ENCODE assay signal across 20 cellular contexts in genomic region chr6:104630522-104630921, GRCh38.
A peak's percentile ranks its signal among the peaks of the same experiment; 100 is the strongest.
DNase-seq lines count a peak whose midpoint lies in the region; TF ChIP-seq lines count a peak whose summit lies in the region.
"Had no signal": no experiment of that assay in that cellular context is flagged by ENCODE, and none has a peak within 500 bp of the region (broad histone marks: within the 10 kb centered on the region; RNA-seq: fewer than 3 reads in every experiment).

No MANE protein-coding gene starts in this region.

- H4K20me1 ChIP-seq in mammary epithelial cell (ENCODE audit: insufficient read depth, low read length) (no peaks in the 10 kb centered on the region), OCI-LY7 (ENCODE audit: insufficient read depth, low read length) (no peaks in the 10 kb centered on the region)
- H4K20me1 ChIP-seq: BLaER1 had no signal

- no peak overlapping the region for H3K4me3 ChIP-seq in mammary epithelial cell (replicated peaks in 1 of 3; ENCODE audit: insufficient read depth in 1 of 3, low read depth in 2 of 3, low read length in 3 of 3)
- H3K4me3 ChIP-seq in OCI-LY7 (ENCODE audit: low read depth, low read length, poor library complexity, severe bottlenecking): peak overlapping the region; percentile 8
- no peak overlapping the region for H3K4me3 ChIP-seq in mesendoderm (ENCODE audit: low read length)
- no peak overlapping the region for H3K4me3 ChIP-seq in uterus
- no peak overlapping the region for H3K4me3 ChIP-seq in tibial artery
- H3K4me3 ChIP-seq: A549, BLaER1, GM12878, GM23248 had no signal

- BruUV-seq in MCF 10A (replicated peaks; lab: Mats Ljungman, UMichigan): no TSS peak
- BruUV-seq in mammary epithelial cell (replicated peaks; lab: Mats Ljungman, UMichigan): no TSS peak
- BruUV-seq in OCI-LY7 (replicated peaks; lab: Mats Ljungman, UMichigan): no TSS peak

- H3K9me3 Mint-ChIP-seq in MCF 10A (ENCODE audit: unreplicated experiment) (no peaks in the 10 kb centered on the region), nephron progenitor cell (no peaks in the 10 kb centered on the region)
- H3K9me3 Mint-ChIP-seq: CD4-positive, alpha-beta memory T cell; HFFc6 had no signal

- H4K8ac ChIP-seq in mesendoderm (ENCODE audit: low read depth, low read length): no peak overlapping the region

- no peak overlapping the region for H3K18ac ChIP-seq in mesendoderm (ENCODE audit: low read length)

- dilution Hi-C loops in mammary epithelial cell (cut with HindIII; ENCODE audit: low sequenced_read_pairs): no loop called here

- H2AK5ac ChIP-seq in mesendoderm (ENCODE audit: low read length): no peak overlapping the region

- H2AFZ ChIP-seq in mammary epithelial cell (ENCODE audit: low read depth, low read length): no peak overlapping the region
- H2AFZ ChIP-seq in OCI-LY7 (ENCODE audit: low read length): peak overlapping the region; percentile 84
- H2AFZ ChIP-seq: GM23248 had no signal

- in situ Hi-C loops in mammary epithelial cell (cut with MboI; ENCODE audit: low sequenced_read_pairs in 2 of 2): no loop called here

- H3K27ac ChIP-seq in mammary epithelial cell (ENCODE audit: insufficient read depth, low read depth, low read length) (no peak overlapping the region), OCI-LY7 (ENCODE audit: low read depth, low read length, poor library complexity, severe bottlenecking) (peak overlapping the region; percentile 66), mesendoderm (ENCODE audit: low read depth, low read length) (no peak overlapping the region), uterus (peak overlapping the region; percentile 24 to 59), tibial artery (no peak overlapping the region)
- H3K27ac ChIP-seq: 22Rv1, A549, BLaER1, GM23248, HL-60 had no signal

- intact Hi-C loops in MCF 10A (cut with micrococcal nuclease): no loop called here
- intact Hi-C loops in mammary epithelial cell (cut with micrococcal nuclease): no loop called here
- intact Hi-C loops in OCI-LY7 (cut with micrococcal nuclease; ENCODE audit: unreplicated experiment): no loop called here
- intact Hi-C loops in uterus (cut with DNase I; ENCODE audit: low total_unique reads): no loop called here
- intact Hi-C loops in tibial artery (cut with DNase I; ENCODE audit: low total_unique reads): no loop called here

- H3K4me1 Mint-ChIP-seq in MCF 10A (ENCODE audit: insufficient read depth, unreplicated experiment) (peaks cover 37% of the 10 kb centered on the region), nephron progenitor cell (no peaks in the 10 kb centered on the region)
- H3K4me1 Mint-ChIP-seq: CD14-positive monocyte; CD4-positive, alpha-beta memory T cell had no signal

- no peak overlapping the region for H3K56ac ChIP-seq in mesendoderm (ENCODE audit: low read length)

- H3K23ac ChIP-seq in mesendoderm (ENCODE audit: low read length): no peak overlapping the region

- peaks cover 8% of the 10 kb centered on the region for H3K4me1 ChIP-seq in mammary epithelial cell (ENCODE audit: insufficient read depth, low read length)
- peaks cover 30% of the 10 kb centered on the region for H3K4me1 ChIP-seq in OCI-LY7 (ENCODE audit: insufficient read depth, low read length, poor library complexity, severe bottlenecking)
- peaks cover 2% of the 10 kb centered on the region for H3K4me1 ChIP-seq in mesendoderm (ENCODE audit: control insufficient read depth, low read depth, low read length)
- no peaks in the 10 kb centered on the region for H3K4me1 ChIP-seq in uterus
- H3K4me1 ChIP-seq in tibial artery: peaks cover 0 to 6% (median 0%) of the 10 kb centered on the region in 4 donors
- H3K4me1 ChIP-seq: A549, BLaER1 had no signal

- POLR2A ChIA-PET in MCF 10A (lab: Yijun Ruan, JAX) (interaction anchor here (1.5 kb wide), 1 partner anchor 9 kb away, joined by 6 read pairs; no protein-coding TSS in a partner anchor), OCI-LY7 (lab: Charles Lee) (interaction anchor here (0.8 to 1.8 kb wide), 4 partner anchors 9 to 54 kb away, joined by 3 to 10 read pairs (median 4); no protein-coding TSS in a partner anchor)

- H3K4me3 Mint-ChIP-seq in MCF 10A (ENCODE audit: unreplicated experiment) (no peak overlapping the region), nephron progenitor cell (no peak overlapping the region)
- H3K4me3 Mint-ChIP-seq: CD14-positive monocyte; CD4-positive, alpha-beta memory T cell; HFFc6 had no signal

- H3K9me3 ChIP-seq in mammary epithelial cell (replicated peaks; ENCODE audit: insufficient read depth, low read length) (no peaks in the 10 kb centered on the region), OCI-LY7 (ENCODE audit: low read length) (peaks cover 23% of the 10 kb centered on the region), uterus (no peaks in the 10 kb centered on the region), tibial artery (no peaks in the 10 kb centered on the region)
- H3K9me3 ChIP-seq: A549 had no signal

- H3K36me3 Mint-ChIP-seq in MCF 10A (ENCODE audit: insufficient read depth, unreplicated experiment) (no peaks in the 10 kb centered on the region), nephron progenitor cell (ENCODE audit: low read depth) (no peaks in the 10 kb centered on the region)
- H3K36me3 Mint-ChIP-seq: CD4-positive, alpha-beta memory T cell had no signal

- no peak overlapping the region for H2BK120ac ChIP-seq in mesendoderm (ENCODE audit: low read depth, low read length)

- no peaks in the 10 kb centered on the region for H3K79me2 ChIP-seq in mammary epithelial cell (ENCODE audit: insufficient read depth, low read length)
- no peaks in the 10 kb centered on the region for H3K79me2 ChIP-seq in OCI-LY7 (ENCODE audit: insufficient read depth, low read depth, low read length)
- no peaks in the 10 kb centered on the region for H3K79me2 ChIP-seq in mesendoderm (ENCODE audit: control insufficient read depth, insufficient read depth, low read length)

- no peaks in the 10 kb centered on the region for H3K36me3 ChIP-seq in mammary epithelial cell (ENCODE audit: insufficient read depth, low read length)
- peaks cover 20% of the 10 kb centered on the region for H3K36me3 ChIP-seq in OCI-LY7 (ENCODE audit: insufficient read depth, low read length)
- no peaks in the 10 kb centered on the region for H3K36me3 ChIP-seq in mesendoderm (ENCODE audit: control insufficient read depth, insufficient read depth, low read length)
- H3K36me3 ChIP-seq in uterus: no peaks in the 10 kb centered on the region
- H3K36me3 ChIP-seq in tibial artery: no peaks in the 10 kb centered on the region
- H3K36me3 ChIP-seq: BLaER1 had no signal

- H2BK15ac ChIP-seq in mesendoderm (replicated peaks; ENCODE audit: low read depth): no peak overlapping the region

- H3K27me3 Mint-ChIP-seq in MCF 10A (ENCODE audit: insufficient read depth, unreplicated experiment): no peaks in the 10 kb centered on the region
- peaks cover 3% of the 10 kb centered on the region for H3K27me3 Mint-ChIP-seq in nephron progenitor cell (ENCODE audit: low read depth, poor library complexity)

- no peaks in the 10 kb centered on the region for H3K79me1 ChIP-seq in mesendoderm (ENCODE audit: low read length)

- no peak overlapping the region for H3K9ac ChIP-seq in mammary epithelial cell (ENCODE audit: insufficient read depth, low read length)
- no peak overlapping the region for H3K9ac ChIP-seq in mesendoderm (ENCODE audit: low read length)
- H3K9ac ChIP-seq: BLaER1, GM23248 had no signal

- H2BK5ac ChIP-seq in mesendoderm (ENCODE audit: low read length): no peak overlapping the region

- no peak for TF ChIP-seq POLR2A in uterus (IDR thresholded peaks at IDR 0.05)

- H3K4me2 ChIP-seq in mammary epithelial cell (ENCODE audit: insufficient read depth, low read depth, low read length) (no peak overlapping the region), OCI-LY7 (ENCODE audit: low read length) (peak overlapping the region; percentile 52), mesendoderm (ENCODE audit: low read length) (no peak overlapping the region)
- H3K4me2 ChIP-seq: A549, BLaER1 had no signal

- no peaks in the 10 kb centered on the region for H3K9me2 ChIP-seq in OCI-LY7 (ENCODE audit: insufficient read depth, low read length)

- no peaks in the 10 kb centered on the region for H3K27me3 ChIP-seq in mammary epithelial cell (ENCODE audit: insufficient read depth, low read length)
- H3K27me3 ChIP-seq in mesendoderm (ENCODE audit: insufficient read depth, low read length, poor library complexity): no peaks in the 10 kb centered on the region
- H3K27me3 ChIP-seq in uterus: no peaks in the 10 kb centered on the region
- no peaks in the 10 kb centered on the region for H3K27me3 ChIP-seq in tibial artery
- H3K27me3 ChIP-seq: BLaER1 had no signal

- H3K27ac Mint-ChIP-seq in MCF 10A (ENCODE audit: low read depth, unreplicated experiment): peak overlapping the region; percentile 11
- H3K27ac Mint-ChIP-seq in nephron progenitor cell: no peak overlapping the region
- H3K27ac Mint-ChIP-seq: CD14-positive monocyte; CD4-positive, alpha-beta memory T cell; HFFc6 had no signal

- DNase-seq in MCF 10A (ENCODE audit: unreplicated experiment) (no peak), mammary epithelial cell (no peak), OCI-LY7 (ENCODE audit: low spot score) (no peak), mesendoderm (peak; percentile 18), uterus (no peak), hippocampal formation (lab: John Stamatoyannopoulos, UW) (no peak), tibial artery (no peak), nephron progenitor cell (no peak)
- DNase-seq: CD4-positive, alpha-beta memory T cell; DMS79 treated with DMSO at 0.1 percent for 48 hours; EL; GM23248; HFFc6; IMR-90 had no signal

- 36% methylated on average over 3 of the region's 3 CpGs for WGBS in mammary epithelial cell (ENCODE audit: low coverage, missing lambda C conversion rate)
- no CpG with 5 or more reads among the region's 3 CpGs for WGBS in mesendoderm (ENCODE audit: extremely low coverage, insufficient coverage, low lambda C conversion rate)

- no peak overlapping the region for H4K5ac ChIP-seq in mesendoderm (ENCODE audit: low read length)

- CTCF ChIA-PET in MCF 10A (lab: Yijun Ruan, JAX): no interaction called here
- CTCF ChIA-PET in mammary epithelial cell (lab: Charles Lee; ENCODE audit: low non-redundant PET): no interaction called here
- CTCF ChIA-PET in OCI-LY7 (lab: Charles Lee; ENCODE audit: unreplicated experiment): no interaction called here

- no peak overlapping the region for H3K4ac ChIP-seq in mesendoderm (ENCODE audit: low read depth, low read length)

- TF ChIP-seq CTCF in MCF 10A (IDR thresholded peaks at IDR 0.05; ENCODE audit: unreplicated experiment) (no peak), mammary epithelial cell (conservative IDR thresholded peaks at IDR 0.05 in 1 of 2, IDR thresholded peaks at IDR 0.05 in 1 of 2; ENCODE audit: extremely low read depth in 1 of 2, insufficient read depth in 1 of 2, low read depth in 1 of 2, low read length in 2 of 2) (no peak), OCI-LY7 (conservative IDR thresholded peaks at IDR 0.05; ENCODE audit: low read length) (no peak), uterus (IDR thresholded peaks at IDR 0.05) (no peak), tibial artery (IDR thresholded peaks at IDR 0.05) (no peak), nephron progenitor cell (IDR thresholded peaks at IDR 0.05) (no peak)

Comparison
In these comparisons a context has a peak if more than half of its experiments do, and no peak if none do; other contexts are left out.
1. H3K27ac ChIP-seq: peak in OCI-LY7 (single experiment) and uterus (2 of 2); none in mammary epithelial cell (single experiment), mesendoderm (single experiment) and tibial artery (0 of 2).